ENCODE assay signal across 1 cellular context in genomic region chr6:138588805-138589434, GRCh38.
A peak's percentile ranks its signal among the peaks of the same experiment; 100 is the strongest.
TF ChIP-seq lines count a peak whose summit lies in the region.

No MANE protein-coding gene starts in this region.

TF ChIP-seq in GM12878, 131 proteins besides CTCF, POLR2A, EP300 and RAD21 (continued from another document):
- TF ChIP-seq RELB (IDR thresholded peaks at IDR 0.05; ENCODE audit: low read depth) (no peak), RB1 (IDR thresholded peaks at IDR 0.05; ENCODE audit: borderline replicate concordance) (no peak), MTA3 (IDR thresholded peaks at IDR 0.05; ENCODE audit: borderline replicate concordance, low read length) (no peak), HCFC1 (IDR thresholded peaks at IDR 0.05; ENCODE audit: low read length) (no peak), CEBPZ (IDR thresholded peaks at IDR 0.05; ENCODE audit: low read depth, low read length) (no peak), CBX3 (IDR thresholded peaks at IDR 0.05; ENCODE audit: borderline replicate concordance, low read depth) (no peak), RCOR1 (conservative IDR thresholded peaks at IDR 0.05; ENCODE audit: low read depth, low read length) (no peak), FOS (IDR thresholded peaks at IDR 0.05; ENCODE audit: borderline replicate concordance, extremely low read depth, insufficient read length) (no peak), NRF1 (conservative IDR thresholded peaks at IDR 0.05; ENCODE audit: low read depth, low read length) (no peak), RELA (IDR thresholded peaks at IDR 0.05; ENCODE audit: borderline replicate concordance, partially characterized antibody) (no peak), PBX3 (IDR thresholded peaks at IDR 0.05; ENCODE audit: insufficient replicate concordance, low read depth, low read length) (no peak), DPF2 (IDR thresholded peaks at IDR 0.05) (no peak), E2F4 (IDR thresholded peaks at IDR 0.05; ENCODE audit: low read depth, low read length) (peak; percentile 80), USF2 (IDR thresholded peaks at IDR 0.05; ENCODE audit: borderline replicate concordance, low read depth, low read length) (no peak), IKZF2 (IDR thresholded peaks at IDR 0.05) (peak in 1 of 2 experiments; percentile 24; a peak in 1 of 4 replicates), TCF3 (IDR thresholded peaks at IDR 0.05; ENCODE audit: borderline replicate concordance, insufficient read depth, low read depth, low read length) (no peak), ZBTB11 (CRISPR knock-in tag; IDR thresholded peaks at IDR 0.05) (no peak), FOXM1 (IDR thresholded peaks at IDR 0.05; ENCODE audit: low read depth, low read length) (0 out of 2 replicates have a peak, but pooled peaks have one; percentile 36), PAX8 (IDR thresholded peaks at IDR 0.05) (no peak), SMC3 (IDR thresholded peaks at IDR 0.05; ENCODE audit: borderline replicate concordance, low read length) (peak; percentile 90), MLLT1 (IDR thresholded peaks at IDR 0.05) (no peak), NKRF (conservative IDR thresholded peaks at IDR 0.05) (no peak), CREM (IDR thresholded peaks at IDR 0.05; ENCODE audit: low read depth) (no peak), RFX5 (IDR thresholded peaks at IDR 0.05; ENCODE audit: low read depth, low read length) (no peak), CUX1 (IDR thresholded peaks at IDR 0.05; ENCODE audit: insufficient replicate concordance, low read depth, low read length) (no peak), SKIL (IDR thresholded peaks at IDR 0.05; ENCODE audit: low read depth, poor library complexity, severe bottlenecking) (no peak), SIN3A (IDR thresholded peaks at IDR 0.05; ENCODE audit: low read depth, low read length) (no peak), ZNF384 (IDR thresholded peaks at IDR 0.05; ENCODE audit: borderline replicate concordance, low read depth, low read length) (no peak), YY1 (IDR thresholded peaks at IDR 0.05; ENCODE audit: low read depth, low read length) (peak; percentile 68), ZNF217 (IDR thresholded peaks at IDR 0.05) (no peak)
